In the genomic region with DNA sequence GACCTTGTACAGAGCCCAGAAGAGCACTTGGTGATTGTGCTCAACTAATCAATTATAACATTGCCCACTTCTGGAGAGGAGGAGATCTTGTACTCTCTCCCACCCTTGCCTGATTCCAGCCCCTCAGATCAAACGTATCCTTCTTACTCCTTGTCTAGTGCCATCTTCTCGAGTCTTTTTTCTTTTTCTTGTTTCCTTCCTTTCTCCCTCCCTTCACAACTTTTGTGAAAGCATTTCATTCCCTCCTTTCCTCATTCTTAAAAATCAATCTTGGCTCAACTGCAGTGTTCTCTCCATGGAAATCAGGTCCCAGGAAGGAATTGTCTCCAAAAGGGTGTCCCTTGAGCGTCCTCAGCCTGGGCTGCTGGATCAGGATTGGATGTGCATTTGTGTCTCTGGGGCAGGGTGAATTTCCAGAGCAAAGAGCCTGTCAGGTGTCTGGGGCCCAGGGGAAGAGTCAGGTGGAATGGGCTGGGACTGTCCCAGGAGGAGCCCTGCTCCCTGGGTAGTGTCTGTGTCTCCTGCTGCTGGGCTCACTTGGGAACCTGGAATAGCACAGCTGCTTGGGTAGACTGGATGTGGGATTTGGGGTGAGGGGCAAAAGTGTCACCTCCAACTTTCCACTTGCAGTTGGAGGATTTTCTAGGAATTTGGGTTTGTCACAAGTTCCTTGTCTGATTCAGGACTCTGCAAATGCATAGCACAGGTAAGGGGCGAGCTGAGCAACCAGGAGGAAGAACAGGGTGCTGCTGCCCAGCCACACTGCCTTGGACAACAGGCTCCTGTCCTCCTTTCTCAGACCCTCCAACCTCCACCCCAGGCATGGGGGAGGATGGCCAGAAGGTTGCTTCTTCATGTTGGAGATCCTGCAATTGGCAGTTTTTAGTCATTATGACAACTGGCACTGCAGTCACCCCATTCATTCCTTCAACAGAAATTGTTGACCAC, we compare ENCODE assay signal across 1 cellular context.
TF ChIP-seq lines count a peak whose summit lies in the region.

No MANE protein-coding gene starts in this region.

TF ChIP-seq in endothelial cell of umbilical vein, 7 proteins besides CTCF, POLR2A, EP300 and RAD21:
- TF ChIP-seq GATA2 (IDR thresholded peaks at IDR 0.05; ENCODE audit: insufficient read depth, insufficient read length, low read depth, low read length) (no peak), JUN (IDR thresholded peaks at IDR 0.05; ENCODE audit: borderline replicate concordance, insufficient read depth, insufficient read length, low read depth) (no peak), POLR2AphosphoS5 (IDR thresholded peaks at IDR 0.05; ENCODE audit: insufficient read depth, low read depth, low read length) (no peak), FOS (IDR thresholded peaks at IDR 0.05; ENCODE audit: borderline replicate concordance, insufficient read depth, low read length) (no peak), EZH2 (IDR thresholded peaks at IDR 0.05; ENCODE audit: borderline replicate concordance, low read depth, low read length, severe bottlenecking) (no peak), MYC (IDR thresholded peaks at IDR 0.05; ENCODE audit: low read depth, low read length) (no peak)
- TF ChIP-seq, protein P1, sequence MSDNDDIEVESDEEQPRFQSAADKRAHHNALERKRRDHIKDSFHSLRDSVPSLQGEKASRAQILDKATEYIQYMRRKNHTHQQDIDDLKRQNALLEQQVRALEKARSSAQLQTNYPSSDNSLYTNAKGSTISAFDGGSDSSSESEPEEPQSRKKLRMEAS (IDR thresholded peaks at IDR 0.05; ENCODE audit: insufficient read depth, insufficient read length), result no peak
